Comparison of ENCODE assay signal across 8 cellular contexts in the genomic region with DNA sequence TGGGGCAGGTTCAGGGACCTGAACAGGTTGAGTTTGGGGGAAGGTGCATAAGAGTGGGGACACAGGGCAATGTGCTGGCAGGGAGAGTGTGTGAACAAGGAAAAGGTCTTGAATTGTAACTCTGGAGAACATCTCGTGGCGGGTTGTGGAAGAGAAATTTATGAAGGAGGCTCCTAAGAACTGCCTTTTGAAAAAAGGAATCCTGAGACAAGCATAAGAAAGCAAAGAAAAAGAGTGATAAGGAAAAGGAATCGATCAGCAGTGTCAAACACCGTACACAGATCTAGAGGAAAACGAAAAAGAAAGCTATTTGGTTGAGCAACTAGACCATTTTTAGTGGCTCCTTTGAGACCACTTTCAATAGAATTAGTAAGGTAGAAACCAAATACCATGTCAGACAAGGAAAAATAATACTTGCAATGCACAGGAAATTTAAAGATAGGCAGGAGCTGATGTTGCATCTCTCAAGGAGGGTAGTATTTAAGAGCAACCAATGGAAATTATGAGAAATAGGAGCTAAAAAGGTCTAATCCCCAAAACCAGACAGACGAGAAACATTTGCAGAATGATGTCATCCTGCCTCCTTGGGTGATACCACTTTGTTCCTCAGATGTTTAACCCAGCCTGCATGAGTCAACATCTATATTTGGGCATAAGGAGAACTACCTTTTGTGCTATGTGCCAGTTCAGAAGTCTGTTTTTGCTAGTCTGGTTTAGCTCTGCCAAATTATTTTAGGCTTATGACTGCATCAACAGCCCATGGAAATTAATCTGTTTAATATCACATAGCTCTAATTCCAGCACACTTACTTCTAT.
A peak's percentile ranks its signal among the peaks of the same experiment; 100 is the strongest.
DNase-seq lines count a peak whose midpoint lies in the region; ATAC-seq, FAIRE-seq and TF ChIP-seq lines count a peak whose summit lies in the region.

No MANE protein-coding gene starts in this region.

- no peak for FAIRE-seq in K562 (lab: Jason Lieb, UNC)

- ATAC-seq in GM18870 (IDR thresholded peaks at IDR 0.05; ENCODE audit: unreplicated experiment) (peak; percentile 88), HG02973 (IDR thresholded peaks at IDR 0.05; ENCODE audit: unreplicated experiment) (peak; percentile 83), K562 (no peak), lung (ENCODE audit: insufficient read depth, low FRiP score) (peak; percentile 72)

- H2AFZ ChIP-seq in K562 (ENCODE audit: low read depth, low read length), result no peak overlapping the region

- H3K36me3 ChIP-seq in BLaER1 treated with 17β-estradiol and CSF1 and Interleukin-3, amounts not matched to agents 10 nM and 100 nM, result no peaks in the 10 kb centered on the region
- no peaks in the 10 kb centered on the region for H3K36me3 ChIP-seq in K562 (ENCODE audit: control insufficient read depth, insufficient read depth, low read length)
- no peaks in the 10 kb centered on the region for H3K36me3 ChIP-seq in lung (ENCODE audit: control insufficient read depth in 2 of 2, insufficient read depth in 2 of 2, low read length in 2 of 2)

- BruUV-seq in K562 (replicated peaks; lab: Mats Ljungman, UMichigan), result no TSS peak

- TF ChIP-seq RAD21 in K562 (CRISPR knock-in tag; conservative IDR thresholded peaks at IDR 0.05 in 1 of 2, IDR thresholded peaks at IDR 0.05 in 1 of 2), result no peak

- H4K20me1 ChIP-seq in BLaER1 treated with 17β-estradiol and CSF1 and Interleukin-3, amounts not matched to agents 10 nM and 100 nM, result no peaks in the 10 kb centered on the region
- no peaks in the 10 kb centered on the region for H4K20me1 ChIP-seq in K562 (replicated peaks; ENCODE audit: control insufficient read depth, insufficient read depth, low read length)

- peak overlapping the region; percentile 9 to 82 (median 42); a peak in 21 of 22 replicates for H3K4me2 ChIP-seq in BLaER1 treated with 17β-estradiol and CSF1 and Interleukin-3, amounts not matched to agents 10 nM and 100 nM
- no peak overlapping the region for H3K4me2 ChIP-seq in K562 (ENCODE audit: insufficient read depth, low read length)

- no peak for TF ChIP-seq EP300 in K562 (IDR thresholded peaks at IDR 0.05; ENCODE audit: low read length)

- 0% methylated on average over 6 of the region's 6 CpGs for WGBS in K562 (ENCODE audit: insufficient coverage, low coverage, missing lambda C conversion rate)
- 69 to 72% methylated on average over 6 of the region's 6 CpGs for WGBS in lung, 2 donors

- POLR2A ChIA-PET in K562 (lab: Yijun Ruan, JAX), result interaction anchor here (0.6 to 1.3 kb wide), 3 partner anchors 10 to 363 kb away, joined by 3 to 5 read pairs (median 3); no protein-coding TSS in a partner anchor

- in situ Hi-C loops in K562 (cut with MboI), result no loop called here

- no peak for TF ChIP-seq CTCF in K562 (IDR thresholded peaks at IDR 0.05 in 2 of 3, conservative IDR thresholded peaks at IDR 0.05 in 1 of 3; ENCODE audit: insufficient read depth in 2 of 3, low read depth in 1 of 3, low read length in 3 of 3)
- TF ChIP-seq CTCF in lung (IDR thresholded peaks at IDR 0.05; ENCODE audit: control extremely low read depth, extremely low read depth), result no peak

- CTCF ChIA-PET in K562 (lab: Yijun Ruan, JAX; ENCODE audit: low intra/inter-chr PET ratio), result no interaction called here

- H3K4me3 ChIP-seq in BLaER1 treated with 17β-estradiol and CSF1 and Interleukin-3, amounts not matched to agents 10 nM and 100 nM, result no peak overlapping the region
- H3K4me3 ChIP-seq in K562 (no peak overlapping the region), lung (no peak overlapping the region)

- H3K9me3 ChIP-seq in BLaER1 treated with 17β-estradiol and CSF1 and Interleukin-3, amounts not matched to agents 10 nM and 100 nM (replicated peaks in 1 of 11), result no peaks in the 10 kb centered on the region
- H3K9me3 ChIP-seq in K562 (replicated peaks; ENCODE audit: control insufficient read depth, insufficient read depth, low read depth, low read length) (no peaks in the 10 kb centered on the region), lung (ENCODE audit: control insufficient read depth in 2 of 2, insufficient read depth in 1 of 2, low read length in 1 of 2) (no peaks in the 10 kb centered on the region)

- intact Hi-C loops in K562 (cut with micrococcal nuclease), result no loop called here

- TF ChIP-seq POLR2A in K562 (conservative IDR thresholded peaks at IDR 0.05), result no peak

- no peaks in the 10 kb centered on the region for H3K9me1 ChIP-seq in K562 (ENCODE audit: control insufficient read depth, insufficient read depth, low read length)

- no peaks in the 10 kb centered on the region for H3K79me2 ChIP-seq in K562 (ENCODE audit: control insufficient read depth, insufficient read depth, low read length)

- peak overlapping the region in 3 of 11 experiments; percentile 13 to 48 (median 28); a peak in 3 of 22 replicates for H3K9ac ChIP-seq in BLaER1 treated with 17β-estradiol and CSF1 and Interleukin-3, amounts not matched to agents 10 nM and 100 nM
- H3K9ac ChIP-seq in K562 (ENCODE audit: insufficient read depth in 1 of 2, low read depth in 2 of 2, low read length in 2 of 2), result no peak overlapping the region

- H3K27ac ChIP-seq in BLaER1 treated with 17β-estradiol and CSF1 and Interleukin-3, amounts not matched to agents 10 nM and 100 nM, result peak overlapping the region in 7 of 11 experiments; percentile 7 to 74 (median 58); a peak in 11 of 22 replicates
- H3K27ac ChIP-seq in K562 (ENCODE audit: extremely low read depth, low read depth, low read length) (no peak overlapping the region), lung (ENCODE audit: low read depth in 1 of 2, low read length in 1 of 2) (peak overlapping the region in 1 of 2 donors; percentile 77)

- peaks cover 7 to 67% (median 18%) of the 10 kb centered on the region in 10 experiments; a peak in 19 of 20 replicates for H3K4me1 ChIP-seq in BLaER1 treated with 17β-estradiol and CSF1 and Interleukin-3, amounts not matched to agents 10 nM and 100 nM
- H3K4me1 ChIP-seq in K562 (replicated peaks in 1 of 2; ENCODE audit: control insufficient read depth in 2 of 2, insufficient read depth in 2 of 2, low read length in 2 of 2) (no peaks in the 10 kb centered on the region), lung (ENCODE audit: control insufficient read depth in 2 of 2, insufficient read depth in 2 of 2, low read length in 2 of 2) (peaks cover 0 to 12% of the 10 kb centered on the region in 2 donors)

- H3K27me3 ChIP-seq in BLaER1 treated with 17β-estradiol and CSF1 and Interleukin-3, amounts not matched to agents 10 nM and 100 nM, result no peaks in the 10 kb centered on the region
- H3K27me3 ChIP-seq in K562 (ENCODE audit: control insufficient read depth in 2 of 2, insufficient read depth in 2 of 2, low read length in 2 of 2) (peaks cover 0 to 4% of the 10 kb centered on the region in 2 experiments; a peak in 1 of 5 replicates), lung (ENCODE audit: control insufficient read depth, insufficient read depth) (no peaks in the 10 kb centered on the region)

- DNase-seq in NCI-H69 (lab: John Stamatoyannopoulos, UW) (peak; percentile 76), K562 (ENCODE audit: extremely low read depth in 1 of 4, low spot score in 3 of 4) (no peak), lung (ENCODE audit: low spot score) (no peak), NCI-H1930 (lab: John Stamatoyannopoulos, UW) (no peak), NCI-H526 (lab: John Stamatoyannopoulos, UW) (no peak)

TF ChIP-seq in K562, 482 proteins besides CTCF, POLR2A, EP300 and RAD21 (continues in another document):
- peak in 1 of 2 experiments; percentile 53; a peak in 1 of 4 replicates for TF ChIP-seq SRF (CRISPR knock-in tag; IDR thresholded peaks at IDR 0.05)
- TF ChIP-seq, protein P1, sequence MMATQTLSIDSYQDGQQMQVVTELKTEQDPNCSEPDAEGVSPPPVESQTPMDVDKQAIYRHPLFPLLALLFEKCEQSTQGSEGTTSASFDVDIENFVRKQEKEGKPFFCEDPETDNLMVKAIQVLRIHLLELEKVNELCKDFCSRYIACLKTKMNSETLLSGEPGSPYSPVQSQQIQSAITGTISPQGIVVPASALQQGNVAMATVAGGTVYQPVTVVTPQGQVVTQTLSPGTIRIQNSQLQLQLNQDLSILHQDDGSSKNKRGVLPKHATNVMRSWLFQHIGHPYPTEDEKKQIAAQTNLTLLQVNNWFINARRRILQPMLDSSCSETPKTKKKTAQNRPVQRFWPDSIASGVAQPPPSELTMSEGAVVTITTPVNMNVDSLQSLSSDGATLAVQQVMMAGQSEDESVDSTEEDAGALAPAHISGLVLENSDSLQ (IDR thresholded peaks at IDR 0.05), result no peak
- TF ChIP-seq, protein P2, sequence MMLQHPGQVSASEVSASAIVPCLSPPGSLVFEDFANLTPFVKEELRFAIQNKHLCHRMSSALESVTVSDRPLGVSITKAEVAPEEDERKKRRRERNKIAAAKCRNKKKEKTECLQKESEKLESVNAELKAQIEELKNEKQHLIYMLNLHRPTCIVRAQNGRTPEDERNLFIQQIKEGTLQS (IDR thresholded peaks at IDR 0.05), result peak; percentile 78
- TF ChIP-seq, protein P2 (CRISPR knock-in tag; conservative IDR thresholded peaks at IDR 0.05), result no peak
- no peak for TF ChIP-seq RUNX1 (IDR thresholded peaks at IDR 0.05; ENCODE audit: low read depth)
- TF ChIP-seq ZFP30 (CRISPR knock-in tag; IDR thresholded peaks at IDR 0.05; ENCODE audit: borderline replicate concordance), result no peak
- TF ChIP-seq XRCC4 (IDR thresholded peaks at IDR 0.05; ENCODE audit: extremely low read depth, insufficient read depth, insufficient read length), result no peak
- TF ChIP-seq, protein P3, sequence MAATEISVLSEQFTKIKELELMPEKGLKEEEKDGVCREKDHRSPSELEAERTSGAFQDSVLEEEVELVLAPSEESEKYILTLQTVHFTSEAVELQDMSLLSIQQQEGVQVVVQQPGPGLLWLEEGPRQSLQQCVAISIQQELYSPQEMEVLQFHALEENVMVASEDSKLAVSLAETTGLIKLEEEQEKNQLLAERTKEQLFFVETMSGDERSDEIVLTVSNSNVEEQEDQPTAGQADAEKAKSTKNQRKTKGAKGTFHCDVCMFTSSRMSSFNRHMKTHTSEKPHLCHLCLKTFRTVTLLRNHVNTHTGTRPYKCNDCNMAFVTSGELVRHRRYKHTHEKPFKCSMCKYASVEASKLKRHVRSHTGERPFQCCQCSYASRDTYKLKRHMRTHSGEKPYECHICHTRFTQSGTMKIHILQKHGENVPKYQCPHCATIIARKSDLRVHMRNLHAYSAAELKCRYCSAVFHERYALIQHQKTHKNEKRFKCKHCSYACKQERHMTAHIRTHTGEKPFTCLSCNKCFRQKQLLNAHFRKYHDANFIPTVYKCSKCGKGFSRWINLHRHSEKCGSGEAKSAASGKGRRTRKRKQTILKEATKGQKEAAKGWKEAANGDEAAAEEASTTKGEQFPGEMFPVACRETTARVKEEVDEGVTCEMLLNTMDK (IDR thresholded peaks at IDR 0.05; ENCODE audit: borderline replicate concordance, insufficient read depth, low read depth, low read length, poor library complexity, severe bottlenecking), result no peak
- TF ChIP-seq ZBTB1 (CRISPR knock-in tag; IDR thresholded peaks at IDR 0.05; ENCODE audit: borderline replicate concordance, low read depth), result no peak
- no peak for TF ChIP-seq FOXP1 (CRISPR knock-in tag; IDR thresholded peaks at IDR 0.05)
- no peak for TF ChIP-seq RBM22 (IDR thresholded peaks at IDR 0.05; ENCODE audit: low read depth, low read length, poor library complexity, severe bottlenecking)
